In genomic region chr3:40524222-40524570, GRCh38 we compare ENCODE assay signal across 8 cellular contexts. TPM values are rescaled to one million over a fixed set of nuclear protein-coding genes. Genes with fewer than 3 reads are reported as not detected.
DNase-seq lines count a peak whose midpoint lies in the region; ATAC-seq and TF ChIP-seq lines count a peak whose summit lies in the region.

No MANE protein-coding gene starts in this region.

- ATAC-seq in GM21526 (IDR thresholded peaks at IDR 0.05; ENCODE audit: low FRiP score, unreplicated experiment) (peak; percentile 9), RWPE2 (ENCODE audit: low read depth) (no peak; the same call in 2 of the 3 replicates), HG02885 (IDR thresholded peaks at IDR 0.05; ENCODE audit: poor library complexity, unreplicated experiment) (no peak)

- H3K36me3 ChIP-seq in RWPE2 (ENCODE audit: low read depth) (peaks cover 29% of the 10 kb centered on the region), rectal smooth muscle tissue (ENCODE audit: control insufficient read depth, insufficient read depth, low read length) (peaks cover 8% of the 10 kb centered on the region)

- H3K27me3 ChIP-seq in AG04450 (ENCODE audit: control insufficient read depth, insufficient read depth, low read length) (no peaks in the 10 kb centered on the region), RWPE2 (ENCODE audit: insufficient read depth, poor library complexity, severe bottlenecking) (no peaks in the 10 kb centered on the region), rectal smooth muscle tissue (ENCODE audit: control insufficient read depth, insufficient read depth, low read length) (no peaks in the 10 kb centered on the region)

- TF ChIP-seq CTCF in AG04450 (IDR thresholded peaks at IDR 0.05; ENCODE audit: low read depth, low read length) (no peak), RWPE2 (IDR thresholded peaks at IDR 0.05; ENCODE audit: poor library complexity, severe bottlenecking) (no peak), fibroblast of the aortic adventitia (IDR thresholded peaks at IDR 0.05; ENCODE audit: insufficient read depth, low read length) (no peak)

- H3K4me3 ChIP-seq in AG04450 (ENCODE audit: low read depth, low read length) (peak overlapping the region; percentile 77), RWPE2 (ENCODE audit: severe bottlenecking) (peak overlapping the region; percentile 85), fibroblast of the aortic adventitia (ENCODE audit: low read depth, low read length) (peak overlapping the region; percentile 87), rectal smooth muscle tissue (ENCODE audit: low read length) (peak overlapping the region; percentile 98)

- peaks cover 3% of the 10 kb centered on the region; the same call in 1 of the 2 replicates for H3K9me3 ChIP-seq in AG04450 (ENCODE audit: control insufficient read depth, insufficient read depth, low read length)
- no peaks in the 10 kb centered on the region for H3K9me3 ChIP-seq in RWPE2 (ENCODE audit: severe bottlenecking)

- CTCF ChIA-PET in AG04450 (lab: Charles Lee): interaction anchor here (0.9 kb wide), 1 partner anchor 67 kb away, joined by 4 read pairs; the partner anchor contains the start of gene RPL14

- H3K9ac ChIP-seq in rectal smooth muscle tissue (ENCODE audit: low read length): peak overlapping the region; percentile 69

- H3K27ac ChIP-seq in AG04450 (ENCODE audit: low read depth, low read length) (peak overlapping the region; percentile 80), RWPE2 (ENCODE audit: poor library complexity, severe bottlenecking) (peak overlapping the region; percentile 46), rectal smooth muscle tissue (ENCODE audit: low read depth, low read length) (peak overlapping the region; percentile 90)

- DNase-seq in AG04450 (ENCODE audit: low read depth, low spot score) (no peak), RWPE2 (ENCODE audit: low spot score) (no peak), fibroblast of the aortic adventitia (ENCODE audit: low read depth) (no peak), NCI-H1417 (lab: John Stamatoyannopoulos, UW) (no peak), NCI-H2196 treated with DMSO at 0.1 percent for 48 hours (lab: John Stamatoyannopoulos, UW; ENCODE audit: unreplicated experiment) (no peak)

- H3K4me1 ChIP-seq in RWPE2 (ENCODE audit: insufficient read depth, poor library complexity, severe bottlenecking) (no peaks in the 10 kb centered on the region), rectal smooth muscle tissue (ENCODE audit: control insufficient read depth, insufficient read depth, low read length) (peaks cover 5% of the 10 kb centered on the region)

- POLR2A ChIA-PET in AG04450 (lab: Yijun Ruan, JAX): interaction anchor here (0.7 to 2.5 kb wide), 4 partner anchors 19 to 66 kb away, joined by 3 to 19 read pairs (median 8); partner anchors contain the start of genes RPL14, ZNF619 and ZNF620

RNA-seq across cellular contexts. Expression of gene ZNF621, which starts 0.6 kb away (rescaled TPM):
- polyA plus RNA-seq in AG04450 (2011; rRNA removed): 20.4 and 24.9 TPM in 2 replicates
- polyA minus RNA-seq in AG04450 (2011; rRNA and poly(A)+ RNA removed): 19.8 and 21.7 TPM in 2 replicates
- total RNA-seq in fibroblast of the aortic adventitia (ENCODE audit: low replicate concordance): 13.0 and 21.8 TPM in 2 replicates

RNA-seq across cellular contexts. Expression of gene ZNF620, which starts 18.4 kb away (rescaled TPM):
- polyA plus RNA-seq in AG04450 (2011; rRNA removed): 0.69 and 0.77 TPM in 2 replicates
- 0.52 and 0.74 TPM in 2 replicates for polyA minus RNA-seq in AG04450 (2011; rRNA and poly(A)+ RNA removed)
- total RNA-seq in fibroblast of the aortic adventitia (ENCODE audit: low replicate concordance): 0.65 and 0.99 TPM in 2 replicates

RNA-seq across cellular contexts. Expression of gene ZNF619, which starts 47.3 kb away (rescaled TPM):
- polyA plus RNA-seq in AG04450 (2011; rRNA removed): 3.9 and 4.7 TPM in 2 replicates
- 8.6 and 10.1 TPM in 2 replicates for polyA minus RNA-seq in AG04450 (2011; rRNA and poly(A)+ RNA removed)
- total RNA-seq in fibroblast of the aortic adventitia (ENCODE audit: low replicate concordance): 2.7 and 7.1 TPM in 2 replicates
